9 cellular contexts compared by ENCODE assay signal in genomic region chr6:81752084-81752968, GRCh38.
DNase-seq lines count a peak whose midpoint lies in the region; ATAC-seq lines count a peak whose summit lies in the region.
"Had no signal": no experiment of that assay in that cellular context is flagged by ENCODE, and none has a peak within 500 bp of the region (broad histone marks: within the 10 kb centered on the region; RNA-seq: fewer than 3 reads in every experiment).

Gene TENT5A, minus strand, starts transcription at chr6:81752681. Its CDS starts 540 bp downstream, at chr6:81752141.

- H3K27ac ChIP-seq in caudate nucleus (ENCODE audit: low read depth, low read length), result peak within 1 kb of the TSS; percentile 97
- H3K27ac ChIP-seq: BLaER1 treated with 17β-estradiol and CSF1 and Interleukin-3, amounts not matched to agents 10 nM and 100 nM had no signal

- DNase-seq in NCI-H2227 (lab: John Stamatoyannopoulos, UW; ENCODE audit: unreplicated experiment) (peak; percentile 25), NCI-H2227 treated with DMSO at 0.1 percent for 48 hours (lab: John Stamatoyannopoulos, UW) (no peak), NCI-H2171 (lab: John Stamatoyannopoulos, UW) (peak; percentile 73), caudate nucleus (lab: John Stamatoyannopoulos, UW) (peak in 55 of 61 donors; percentile 7 to 81 (median 55)), islet precursor cell (peak; percentile 97)
- peak; percentile 59 for DNase-seq in activated CD4-positive, CD25-positive, alpha-beta regulatory T cell treated with anti-CD3 and anti-CD28 coated beads, Interleukin-2, amount 50 U/mL, for 16 hours (ENCODE audit: low read depth, low spot score)
- DNase-seq in stimulated activated CD4-positive, alpha-beta T cell treated with anti-CD3 and anti-CD28 coated beads, Interleukin-12 subunit alpha, Interleukin-12 subunit beta, amount 100 ng/mL, for 4 hours, result peak; percentile 72

- ATAC-seq in HG03039 (IDR thresholded peaks at IDR 0.05; ENCODE audit: unreplicated experiment), result peak; percentile 76
